28 cellular contexts compared by ENCODE assay signal in the genomic region with DNA sequence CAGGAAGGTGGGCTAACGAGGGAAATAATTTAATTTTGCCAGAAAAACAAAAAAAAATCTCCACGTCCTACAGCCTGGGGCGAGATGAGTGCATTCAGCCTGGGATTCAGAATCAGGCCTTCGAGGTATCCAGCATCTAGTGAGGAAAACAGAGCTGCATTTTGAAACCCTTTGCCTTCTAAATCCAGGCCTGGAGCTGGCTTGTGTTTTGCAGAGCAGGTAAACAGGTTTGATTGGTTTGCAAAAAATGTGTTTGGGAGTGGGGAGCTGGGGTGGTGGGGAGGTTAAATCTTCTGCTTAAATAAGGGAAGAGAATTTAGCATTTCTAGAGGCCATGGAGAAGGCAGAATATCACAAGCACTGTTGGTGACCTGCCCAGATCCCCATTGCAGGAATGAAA. TPM values are rescaled to one million over a fixed set of nuclear protein-coding genes. Genes with fewer than 3 reads are reported as not detected.
"Had no signal": no experiment of that assay in that cellular context is flagged by ENCODE, and none has a peak within 500 bp of the region (broad histone marks: within the 10 kb centered on the region; RNA-seq: fewer than 3 reads in every experiment).

No MANE protein-coding gene starts in this region.

- H3K9me3 Mint-ChIP-seq: activated CD4-positive, alpha-beta T cell treated with anti-CD3 and anti-CD28 coated beads, Interleukin-2, amount 10 ng/mL, durations not matched to agents 7 days and 5 days; activated CD8-positive, alpha-beta T cell treated with anti-CD3 and anti-CD28 coated beads for 36 hours; activated naive CD4-positive, alpha-beta T cell treated with anti-CD3 and anti-CD28 coated beads, Interleukin-2, amount 10 ng/mL, durations not matched to agents 7 days and 5 days; dendritic cell treated with granulocyte-macrophage colony-stimulating factor and Interleukin-4, amounts not matched to agents 40 ng/mL and 50 ng/mL, for 4 days; neural progenitor cell had no signal

- H3K36me3 Mint-ChIP-seq: activated CD8-positive, alpha-beta memory T cell treated with anti-CD3 and anti-CD28 coated beads, Interleukin-2, amount 10 ng/mL, durations not matched to agents 7 days and 5 days; activated naive CD4-positive, alpha-beta T cell treated with anti-CD3 and anti-CD28 coated beads, Interleukin-2, amount 10 ng/mL, durations not matched to agents 7 days and 5 days; naive B cell; neural progenitor cell had no signal

- H3K9me3 ChIP-seq: heart right ventricle, mucosa of descending colon, spleen, thoracic aorta, upper lobe of left lung had no signal

- H3K9ac ChIP-seq: neural progenitor cell had no signal

- ATAC-seq: activated CD4-positive, CD25-positive, alpha-beta regulatory T cell treated with anti-CD3 and anti-CD28 coated beads, Interleukin-2, amount 50 U/mL, for 24 hours; activated CD8-positive, alpha-beta memory T cell treated with anti-CD3 and anti-CD28 coated beads, Interleukin-2, amount 10 ng/mL, durations not matched to agents 7 days and 5 days; activated CD8-positive, alpha-beta T cell treated with anti-CD3 and anti-CD28 coated beads for 36 hours; heart right ventricle; left colon; mucosa of descending colon; T-helper 17 cell had no signal

- H3K4me1 ChIP-seq: heart right ventricle, spleen, upper lobe of left lung had no signal

- H3K4me1 Mint-ChIP-seq: activated CD4-positive, alpha-beta T cell treated with anti-CD3 and anti-CD28 coated beads, Interleukin-2, amount 10 ng/mL, durations not matched to agents 7 days and 5 days; activated CD8-positive, alpha-beta memory T cell treated with anti-CD3 and anti-CD28 coated beads, Interleukin-2, amount 10 ng/mL, durations not matched to agents 7 days and 5 days; activated naive CD4-positive, alpha-beta T cell treated with anti-CD3 and anti-CD28 coated beads, Interleukin-2, amount 10 ng/mL, durations not matched to agents 7 days and 5 days; naive B cell; T-helper 17 cell had no signal

- H3K4me2 ChIP-seq: neural progenitor cell had no signal

- H3K27ac ChIP-seq: cardiac muscle cell, heart right ventricle, neural progenitor cell, spleen, thoracic aorta, upper lobe of left lung, VCaP had no signal

- FAIRE-seq: endothelial cell of umbilical vein, keratinocyte had no signal

- H3K27ac Mint-ChIP-seq: activated CD4-positive, alpha-beta T cell treated with anti-CD3 and anti-CD28 coated beads, Interleukin-2, amount 10 ng/mL, durations not matched to agents 7 days and 5 days; activated CD8-positive, alpha-beta memory T cell treated with anti-CD3 and anti-CD28 coated beads, Interleukin-2, amount 10 ng/mL, durations not matched to agents 7 days and 5 days; activated CD8-positive, alpha-beta T cell treated with anti-CD3 and anti-CD28 coated beads for 36 hours; activated naive CD4-positive, alpha-beta T cell treated with anti-CD3 and anti-CD28 coated beads, Interleukin-2, amount 10 ng/mL, durations not matched to agents 7 days and 5 days; dendritic cell treated with granulocyte-macrophage colony-stimulating factor and Interleukin-4, amounts not matched to agents 40 ng/mL and 50 ng/mL, for 4 days; naive B cell; neural progenitor cell; progenitor cell of endocrine pancreas; T-helper 17 cell had no signal

- DNase-seq: activated CD4-positive, alpha-beta T cell treated with anti-CD3 and anti-CD28 coated beads, Interleukin-2, amount 10 ng/mL, durations not matched to agents 7 days and 5 days; activated CD8-positive, alpha-beta memory T cell treated with anti-CD3 and anti-CD28 coated beads, Interleukin-2, amount 10 ng/mL, durations not matched to agents 7 days and 5 days; activated CD8-positive, alpha-beta T cell treated with anti-CD3 and anti-CD28 coated beads for 36 hours; activated effector memory CD4-positive, alpha-beta T cell treated with anti-CD3 and anti-CD28 coated beads, Interleukin-2, amount 50 U/mL, for 16 hours; activated naive CD4-positive, alpha-beta T cell treated with anti-CD3 and anti-CD28 coated beads, Interleukin-2, amount 10 ng/mL, durations not matched to agents 7 days and 5 days; activated T-cell treated with anti-CD3 and anti-CD28 coated beads for 4 hours; amygdala; effector CD8-positive, alpha-beta T cell; heart right ventricle; left colon; mucosa of descending colon; naive B cell; retina; spleen; stimulated activated CD4-positive, alpha-beta T cell treated with anti-CD3 and anti-CD28 coated beads, Interleukin-4, amount 100 ng/mL, for 1 hour; stimulated activated naive CD4-positive, alpha-beta T cell; SW 1271; T-helper 17 cell; upper lobe of left lung had no signal

- H3K36me3 ChIP-seq: cardiac muscle cell, heart right ventricle, neural progenitor cell, spleen, thoracic aorta, upper lobe of left lung had no signal

- H3K27me3 ChIP-seq: neural progenitor cell, upper lobe of left lung had no signal

- H3K4me3 ChIP-seq: cardiac muscle cell, heart right ventricle, mucosa of descending colon, neural progenitor cell, spleen, thoracic aorta, upper lobe of left lung had no signal

- H2AFZ ChIP-seq: neural progenitor cell had no signal

- H3K4me3 Mint-ChIP-seq: activated CD4-positive, alpha-beta T cell treated with anti-CD3 and anti-CD28 coated beads, Interleukin-2, amount 10 ng/mL, durations not matched to agents 7 days and 5 days; activated CD8-positive, alpha-beta memory T cell treated with anti-CD3 and anti-CD28 coated beads, Interleukin-2, amount 10 ng/mL, durations not matched to agents 7 days and 5 days; activated CD8-positive, alpha-beta T cell treated with anti-CD3 and anti-CD28 coated beads for 36 hours; activated naive CD4-positive, alpha-beta T cell treated with anti-CD3 and anti-CD28 coated beads, Interleukin-2, amount 10 ng/mL, durations not matched to agents 7 days and 5 days; dendritic cell treated with granulocyte-macrophage colony-stimulating factor and Interleukin-4, amounts not matched to agents 40 ng/mL and 50 ng/mL, for 4 days; naive B cell; neural progenitor cell; T-helper 17 cell had no signal

RNA-seq across cellular contexts. Expression of a gene that starts 29.7 kb away (rescaled TPM):
- total RNA-seq: activated CD4-positive, alpha-beta T cell treated with anti-CD3 and anti-CD28 coated beads, Interleukin-2, amount 10 ng/mL, durations not matched to agents 7 days and 5 days; activated CD8-positive, alpha-beta T cell treated with anti-CD3 and anti-CD28 coated beads for 36 hours; endothelial cell of umbilical vein had no signal
